13 cellular contexts compared by ENCODE assay signal in genomic region chr6:34934516-34934915, GRCh38. TPM values are rescaled to one million over a fixed set of nuclear protein-coding genes. Genes with fewer than 3 reads are reported as not detected.
DNase-seq lines count a peak whose midpoint lies in the region; ATAC-seq and TF ChIP-seq lines count a peak whose summit lies in the region.
"Had no signal": no experiment of that assay in that cellular context is flagged by ENCODE, and none has a peak within 500 bp of the region (broad histone marks: within the 10 kb centered on the region; RNA-seq: fewer than 3 reads in every experiment).

No MANE protein-coding gene starts in this region.

- CTCF ChIA-PET in RWPE1 (lab: Yijun Ruan, JAX), result no interaction called here

- H3K36me3 ChIP-seq in testis (ENCODE audit: low read depth, missing control alignments), result no peaks in the 10 kb centered on the region

- POLR2A ChIA-PET in RWPE1 (lab: Yijun Ruan, JAX; ENCODE audit: low non-redundant PET), result no interaction called here

- no peak overlapping the region for H3K4me3 ChIP-seq in testis
- H3K4me3 ChIP-seq: dorsolateral prefrontal cortex had no signal

- ATAC-seq in left lobe of liver (peak; percentile 63), GM18873 (IDR thresholded peaks at IDR 0.05; ENCODE audit: low FRiP score, unreplicated experiment) (no peak), HG02884 (IDR thresholded peaks at IDR 0.05; ENCODE audit: unreplicated experiment) (no peak)
- ATAC-seq: naive thymus-derived CD8-positive, alpha-beta T cell; Panc1 had no signal

- H3K4me1 ChIP-seq in testis, result peaks cover 51% of the 10 kb centered on the region

- no peak overlapping the region for H3K27ac ChIP-seq in RWPE1
- H3K27ac ChIP-seq in testis, result peak overlapping the region in 1 of 2 donors; percentile 44
- H3K27ac ChIP-seq: dorsolateral prefrontal cortex had no signal

- TF ChIP-seq POLR2A in testis (IDR thresholded peaks at IDR 0.05), result no peak

- TF ChIP-seq CTCF in RWPE1 (conservative IDR thresholded peaks at IDR 0.05; ENCODE audit: low read depth), result no peak
- TF ChIP-seq CTCF in testis (IDR thresholded peaks at IDR 0.05), result no peak

- H3K9me3 ChIP-seq in testis, result no peaks in the 10 kb centered on the region

- peak; percentile 16 for DNase-seq in RWPE1 (ENCODE audit: low spot score)
- peak; percentile 88 for DNase-seq in dermis blood vessel endothelial cell
- peak; percentile 78 for DNase-seq in left lobe of liver (ENCODE audit: low spot score)
- peak; percentile 74 for DNase-seq in testis
- no peak for DNase-seq in stimulated activated CD4-positive, alpha-beta T cell treated with anti-CD3 and anti-CD28 coated beads, Interleukin-4, amount 100 ng/mL, for 4 hours
- no peak for DNase-seq in D341Med (ENCODE audit: low spot score)
- DNase-seq: activated B cell treated with CpG ODN at 0.5 μM for 24 hours; naive thymus-derived CD8-positive, alpha-beta T cell; NCI-H1436 had no signal

- H3K27me3 ChIP-seq in testis, result no peaks in the 10 kb centered on the region
- H3K27me3 ChIP-seq: dorsolateral prefrontal cortex had no signal

- intact Hi-C loops in testis (cut with DNase I; ENCODE audit: low total_unique reads), result no loop called here

- WGBS in testis, 2 donors, result 41 to 43% methylated on average over 5 of the region's 5 CpGs

RNA-seq across cellular contexts. Expression of gene ANKS1A, which starts 45.5 kb away (rescaled TPM):
- total RNA-seq in dermis blood vessel endothelial cell (53.6 and 75.7 TPM in 2 replicates), left lobe of liver (13.4 TPM), testis (10 to 100 TPM; 95.9 to 96.9 TPM)
- 44.2 TPM for polyA plus RNA-seq in testis (ENCODE audit: insufficient read depth, low read depth, low replicate concordance)

RNA-seq across cellular contexts. Expression of gene TAF11, which starts 46.7 kb away (rescaled TPM):
- total RNA-seq in dermis blood vessel endothelial cell, result 36.8 and 47.1 TPM in 2 replicates
- 11.1 TPM for total RNA-seq in left lobe of liver
- total RNA-seq in testis, result 10 to 100 TPM; 65.9 to 69.7 TPM
- polyA plus RNA-seq in testis (ENCODE audit: insufficient read depth, low read depth, low replicate concordance), result 52.2 TPM

Comparison
In these comparisons a context has a peak if more than half of its experiments do, and no peak if none do; other contexts are left out.
1. DNase-seq: peak in RWPE1 (single experiment), dermis blood vessel endothelial cell (single experiment), left lobe of liver (single experiment) and testis (single experiment); none in stimulated activated CD4-positive, alpha-beta T cell treated with anti-CD3 and anti-CD28 coated beads, Interleukin-4, amount 100 ng/mL, for 4 hours (0 of 2) and D341Med (single experiment).